Comparison of ENCODE assay signal across 22 cellular contexts in genomic region chr20:39691151-39691862, GRCh38.
"Had no signal": no experiment of that assay in that cellular context is flagged by ENCODE, and none has a peak within 500 bp of the region (broad histone marks: within the 10 kb centered on the region; RNA-seq: fewer than 3 reads in every experiment).

No MANE protein-coding gene starts in this region.

- H3K4me1 Mint-ChIP-seq: endodermal cell; immature natural killer cell; naive B cell; nephron; stimulated activated naive B cell treated with anti-CD40 and anti-IgM and Interleukin-4, amounts not matched to agents 10 μg/mL and 1 μg/mL and 100 μg/mL, for 72 hours; stimulated activated naive CD8-positive, alpha-beta T cell treated with anti-CD3 and anti-CD28 coated beads, Interleukin-15, amount 100 ng/mL, for 72 hours had no signal

- ATAC-seq: left cardiac atrium; stimulated activated naive B cell treated with anti-CD40 and anti-IgM and Interleukin-4, amounts not matched to agents 10 μg/mL and 1 μg/mL and 100 μg/mL, for 72 hours; stimulated activated naive CD8-positive, alpha-beta T cell treated with anti-CD3 and anti-CD28 coated beads, Interleukin-15, amount 100 ng/mL, for 72 hours; upper lobe of right lung had no signal

- H3K4me1 ChIP-seq: right atrium auricular region, sigmoid colon, testis, tibial nerve, upper lobe of right lung, vagina had no signal

- H3K9me3 Mint-ChIP-seq: endodermal cell; stimulated activated naive CD8-positive, alpha-beta T cell treated with anti-CD3 and anti-CD28 coated beads, Interleukin-15, amount 100 ng/mL, for 72 hours had no signal

- H3K4me3 ChIP-seq: coronary artery, left ventricle myocardium inferior, lung, right atrium auricular region, sigmoid colon, skin epidermis, testis, tibial nerve, upper lobe of right lung, vagina had no signal

- H3K9me3 ChIP-seq: left ventricle myocardium inferior, neutrophil, right atrium auricular region, sigmoid colon, testis, tibial nerve, upper lobe of right lung, vagina had no signal

- H3K36me3 ChIP-seq: left ventricle myocardium inferior, neutrophil, right atrium auricular region, sigmoid colon, tibial nerve, upper lobe of right lung, vagina had no signal

- H3K36me3 Mint-ChIP-seq: immature natural killer cell; naive B cell; stimulated activated naive B cell treated with anti-CD40 and anti-IgM and Interleukin-4, amounts not matched to agents 10 μg/mL and 1 μg/mL and 100 μg/mL, for 72 hours had no signal

- H3K27me3 Mint-ChIP-seq: naive B cell; stimulated activated naive CD8-positive, alpha-beta T cell treated with anti-CD3 and anti-CD28 coated beads, Interleukin-15, amount 100 ng/mL, for 72 hours had no signal

- H3K27ac Mint-ChIP-seq: endodermal cell; naive B cell; stimulated activated naive B cell treated with anti-CD40 and anti-IgM and Interleukin-4, amounts not matched to agents 10 μg/mL and 1 μg/mL and 100 μg/mL, for 72 hours; stimulated activated naive CD8-positive, alpha-beta T cell treated with anti-CD3 and anti-CD28 coated beads, Interleukin-15, amount 100 ng/mL, for 72 hours had no signal

- H3K27me3 ChIP-seq: neutrophil, right atrium auricular region, sigmoid colon, testis, tibial nerve, upper lobe of right lung, vagina had no signal

- H3K4me3 Mint-ChIP-seq: endodermal cell; immature natural killer cell; naive B cell; nephron; stimulated activated naive B cell treated with anti-CD40 and anti-IgM and Interleukin-4, amounts not matched to agents 10 μg/mL and 1 μg/mL and 100 μg/mL, for 72 hours; stimulated activated naive CD8-positive, alpha-beta T cell treated with anti-CD3 and anti-CD28 coated beads, Interleukin-15, amount 100 ng/mL, for 72 hours had no signal

- DNase-seq: effector CD4-positive, alpha-beta T cell; endodermal cell; immature natural killer cell; left cardiac atrium; left ventricle myocardium inferior; mesenchymal stem cell; naive B cell; sigmoid colon; stimulated activated CD4-positive, alpha-beta T cell treated with anti-CD3 and anti-CD28 coated beads, Interleukin-2, amount 100 ng/mL, for 24 hours; stimulated activated CD4-positive, alpha-beta T cell treated with anti-CD3 and anti-CD28 coated beads, Interleukin-4, amount 100 ng/mL, for 4 hours; stimulated activated naive B cell treated with anti-CD40 and anti-IgM and Interleukin-4, amounts not matched to agents 10 μg/mL and 1 μg/mL and 100 μg/mL, for 72 hours; stimulated activated naive CD8-positive, alpha-beta T cell treated with anti-CD3 and anti-CD28 coated beads, Interleukin-15, amount 100 ng/mL, for 72 hours; testis; upper lobe of right lung had no signal

- H3K27ac ChIP-seq: coronary artery, left ventricle myocardium inferior, neutrophil, right atrium auricular region, sigmoid colon, testis, tibial nerve, upper lobe of right lung, vagina had no signal
